In the genomic region with DNA sequence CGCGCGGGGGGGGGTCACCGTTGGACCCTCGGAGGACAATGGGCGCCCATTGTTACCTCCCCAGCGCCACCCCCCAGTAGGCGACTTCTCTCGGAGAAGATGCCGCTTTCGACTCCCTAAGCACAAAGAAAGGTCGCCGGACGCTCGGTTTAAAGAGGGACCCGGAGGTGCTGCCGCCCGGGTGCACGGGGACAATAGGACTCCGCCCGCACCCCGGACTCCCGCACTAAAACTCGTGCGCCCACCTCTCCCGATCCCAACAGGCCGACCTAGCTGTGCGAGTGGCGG, we compare ENCODE assay signal across 7 cellular contexts. TPM values are rescaled to one million over a fixed set of nuclear protein-coding genes. Genes with fewer than 3 reads are reported as not detected.
DNase-seq lines count a peak whose midpoint lies in the region; ATAC-seq and TF ChIP-seq lines count a peak whose summit lies in the region.

No MANE protein-coding gene starts in this region.

- no peak for TF ChIP-seq CTCF in WI38 (IDR thresholded peaks at IDR 0.05; ENCODE audit: low read depth, low read length)
- no peak for TF ChIP-seq CTCF in left ventricle myocardium inferior (IDR thresholded peaks at IDR 0.05; ENCODE audit: borderline replicate concordance)
- TF ChIP-seq CTCF in smooth muscle cell (IDR thresholded peaks at IDR 0.05; ENCODE audit: borderline replicate concordance, insufficient read depth, poor library complexity, severe bottlenecking) = no peak
- TF ChIP-seq CTCF in GM10248 (IDR thresholded peaks at IDR 0.05; ENCODE audit: control extremely low read depth, extremely low read depth, low read depth, missing control alignments) = no peak

- H3K4me1 ChIP-seq in left ventricle myocardium inferior (peaks cover 63% of the 10 kb centered on the region), smooth muscle cell (ENCODE audit: low read depth) (peaks cover 22% of the 10 kb centered on the region)

- under 1% methylated on average over 29 of the region's 29 CpGs for WGBS in smooth muscle cell (ENCODE audit: low lambda C conversion rate)

- DNase-seq in left ventricle myocardium inferior (no peak), smooth muscle cell (lab: John Stamatoyannopoulos, UW; ENCODE audit: unreplicated experiment) (no peak), 8988T (no peak), GM10248 (ENCODE audit: extremely low spot score) (no peak)

- peak overlapping the region; percentile 57 for H3K9ac ChIP-seq in smooth muscle cell (ENCODE audit: low read depth)

- H3K9me3 ChIP-seq in left ventricle myocardium inferior (replicated peaks) (no peaks in the 10 kb centered on the region), smooth muscle cell (replicated peaks; ENCODE audit: low read depth) (no peaks in the 10 kb centered on the region)

- H3K79me2 ChIP-seq in smooth muscle cell (ENCODE audit: low read depth) = peaks cover 46% of the 10 kb centered on the region

- peak overlapping the region; percentile 97 for H3K4me3 ChIP-seq in WI38 (ENCODE audit: low read depth, low read length)
- peak overlapping the region; percentile 93 for H3K4me3 ChIP-seq in left ventricle myocardium inferior
- peak overlapping the region; percentile 82 for H3K4me3 ChIP-seq in smooth muscle cell

- CTCF ChIA-PET in GM10248 (lab: Yijun Ruan, JAX) = interaction anchor here (0.6 to 1.3 kb wide), 4 partner anchors 17 to 262 kb away, joined by 3 to 4 read pairs (median 4); no protein-coding TSS in a partner anchor

- H3F3A ChIP-seq in smooth muscle cell (ENCODE audit: low read depth) = peaks cover 6% of the 10 kb centered on the region

- H3K27ac ChIP-seq in left ventricle myocardium inferior (replicated peaks) = peak overlapping the region; percentile 98
- no peak overlapping the region for H3K27ac ChIP-seq in smooth muscle cell (ENCODE audit: low read depth)

- intact Hi-C loops in left ventricle myocardium inferior (cut with micrococcal nuclease) = no loop called here

- peaks cover 5% of the 10 kb centered on the region for H3K36me3 ChIP-seq in left ventricle myocardium inferior
- H3K36me3 ChIP-seq in smooth muscle cell (ENCODE audit: low read depth) = no peaks in the 10 kb centered on the region

- H4K20me1 ChIP-seq in smooth muscle cell (ENCODE audit: low read depth) = peaks cover 44% of the 10 kb centered on the region

- H3K4me2 ChIP-seq in smooth muscle cell = peak overlapping the region; percentile 96

- H3K27me3 ChIP-seq in left ventricle myocardium inferior (ENCODE audit: low read depth) (no peaks in the 10 kb centered on the region), smooth muscle cell (ENCODE audit: low read depth) (no peaks in the 10 kb centered on the region)

- H2AFZ ChIP-seq in smooth muscle cell (ENCODE audit: low read depth) = peak overlapping the region; percentile 93

- ATAC-seq in GM18520 (IDR thresholded peaks at IDR 0.05; ENCODE audit: unreplicated experiment) = peak; percentile 5
- ATAC-seq in HG02943 (IDR thresholded peaks at IDR 0.05; ENCODE audit: low read depth, unreplicated experiment) = peak; percentile 16

- POLR2A ChIA-PET in GM10248 (lab: Yijun Ruan, JAX) = no interaction called here

RNA-seq across cellular contexts. Expression of a gene that starts 0.3 kb away (rescaled TPM):
- total RNA-seq in left ventricle myocardium inferior (81.9 TPM), smooth muscle cell (45.0 and 51.1 TPM in 2 replicates)
- 40.0 and 71.3 TPM in 2 replicates for polyA plus RNA-seq in smooth muscle cell
